1 cellular context compared by ENCODE assay signal in genomic region chr17:77324227-77324626, GRCh38.
TF ChIP-seq lines count a peak whose summit lies in the region.

No MANE protein-coding gene starts in this region.

TF ChIP-seq in GM12878, 131 proteins besides CTCF, POLR2A, EP300 and RAD21 (continued from another document):
- peak; percentile 5 for TF ChIP-seq PBX3 (IDR thresholded peaks at IDR 0.05; ENCODE audit: insufficient replicate concordance, low read depth, low read length)
- TF ChIP-seq SIX5 (IDR thresholded peaks at IDR 0.05; ENCODE audit: low read depth, low read length, severe bottlenecking): no peak
TF ChIP-seq in GM12878: peak in this region for 3.
